In genomic region chr19:12786149-12786870, GRCh38 we compare ENCODE assay signal across 8 cellular contexts. TPM values are rescaled to one million over a fixed set of nuclear protein-coding genes. Genes with fewer than 3 reads are reported as not detected.
A peak's percentile ranks its signal among the peaks of the same experiment; 100 is the strongest.
DNase-seq lines count a peak whose midpoint lies in the region; ATAC-seq, FAIRE-seq and TF ChIP-seq lines count a peak whose summit lies in the region.

No MANE protein-coding gene starts in this region.

- no peak for TF ChIP-seq RAD21 in Ishikawa (IDR thresholded peaks at IDR 0.05; ENCODE audit: low read depth)

- H3K4me1 Mint-ChIP-seq in activated B cell treated with CpG ODN at 0.5 μM for 24 hours: peaks cover 51% of the 10 kb centered on the region
- H3K4me1 Mint-ChIP-seq in immature natural killer cell: peaks cover 35 to 37% of the 10 kb centered on the region in 2 donors
- H3K4me1 Mint-ChIP-seq in stimulated activated naive CD8-positive, alpha-beta T cell treated with anti-CD3 and anti-CD28 coated beads, Interleukin-15, Interleukin-2, amounts not matched to agents 100 ng/mL and 50 ng/mL, for 24 hours (ENCODE audit: low read depth): peaks cover 49% of the 10 kb centered on the region

- POLR2A ChIA-PET in activated B cell treated with CpG ODN at 0.5 μM for 24 hours (lab: Charles Lee): interaction anchor here (1.5 to 13.2 kb wide), 2 partner anchors 8 to 9 kb away, joined by 8 to 909 read pairs; partner anchors contain the start of gene HOOK2

- DNase-seq in activated B cell treated with CpG ODN at 0.5 μM for 24 hours (peak; percentile 56), immature natural killer cell (no peak), Ammon's horn (ENCODE audit: low spot score) (no peak), H54 (ENCODE audit: insufficient read length, low spot score) (no peak), DMS 273 treated with DMSO at 0.1 percent for 48 hours (lab: John Stamatoyannopoulos, UW) (no peak), NCI-H748 treated with DMSO at 0.1 percent for 48 hours (lab: John Stamatoyannopoulos, UW) (no peak)

- FAIRE-seq in H54 (lab: Jason Lieb, UNC): no peak

- TF ChIP-seq CTCF in activated B cell treated with CpG ODN at 0.5 μM for 24 hours (IDR thresholded peaks at IDR 0.05): no peak

- peak; percentile 81 for TF ChIP-seq EP300 in Ishikawa (IDR thresholded peaks at IDR 0.05; ENCODE audit: borderline replicate concordance)

- H3K9me3 Mint-ChIP-seq in activated B cell treated with CpG ODN at 0.5 μM for 24 hours (no peaks in the 10 kb centered on the region), immature natural killer cell (no peaks in the 10 kb centered on the region)
- H3K9me3 Mint-ChIP-seq in stimulated activated naive CD8-positive, alpha-beta T cell treated with anti-CD3 and anti-CD28 coated beads, Interleukin-15, Interleukin-2, amounts not matched to agents 100 ng/mL and 50 ng/mL, for 24 hours: no peaks in the 10 kb centered on the region

- H3K27me3 Mint-ChIP-seq in activated B cell treated with CpG ODN at 0.5 μM for 24 hours (no peaks in the 10 kb centered on the region), immature natural killer cell (ENCODE audit: low read depth in 3 of 3) (peaks cover 20 to 39% (median 21%) of the 10 kb centered on the region in 3 donors)
- no peaks in the 10 kb centered on the region for H3K27me3 Mint-ChIP-seq in stimulated activated naive CD8-positive, alpha-beta T cell treated with anti-CD3 and anti-CD28 coated beads, Interleukin-15, Interleukin-2, amounts not matched to agents 100 ng/mL and 50 ng/mL, for 24 hours

- H3K4me3 Mint-ChIP-seq in activated B cell treated with CpG ODN at 0.5 μM for 24 hours: peak overlapping the region; percentile 41
- no peak overlapping the region for H3K4me3 Mint-ChIP-seq in immature natural killer cell
- no peak overlapping the region for H3K4me3 Mint-ChIP-seq in stimulated activated naive CD8-positive, alpha-beta T cell treated with anti-CD3 and anti-CD28 coated beads, Interleukin-15, Interleukin-2, amounts not matched to agents 100 ng/mL and 50 ng/mL, for 24 hours

- ATAC-seq in activated B cell treated with CpG ODN at 0.5 μM for 24 hours (ENCODE audit: low read depth): no peak

- TF ChIP-seq POLR2A in H54 (IDR thresholded peaks at IDR 0.05; ENCODE audit: low read depth, low read length): no peak

- CTCF ChIA-PET in activated B cell treated with CpG ODN at 0.5 μM for 24 hours (lab: Charles Lee): interaction anchor here (0.7 to 4.3 kb wide), 3 partner anchors 9 to 61 kb away, joined by 3 to 43 read pairs (median 3); no protein-coding TSS in a partner anchor

- intact Hi-C loops in activated B cell treated with CpG ODN at 0.5 μM for 24 hours (cut with micrococcal nuclease): no loop called here

- no peak overlapping the region for H3K27ac Mint-ChIP-seq in activated B cell treated with CpG ODN at 0.5 μM for 24 hours
- H3K27ac Mint-ChIP-seq in immature natural killer cell: peak overlapping the region in 4 of 6 donors; percentile 17 to 72 (median 38)
- peak overlapping the region; percentile 73 for H3K27ac Mint-ChIP-seq in stimulated activated naive CD8-positive, alpha-beta T cell treated with anti-CD3 and anti-CD28 coated beads, Interleukin-15, Interleukin-2, amounts not matched to agents 100 ng/mL and 50 ng/mL, for 24 hours

- H3K36me3 Mint-ChIP-seq in activated B cell treated with CpG ODN at 0.5 μM for 24 hours (ENCODE audit: low read depth): peaks cover 9% of the 10 kb centered on the region
- no peaks in the 10 kb centered on the region for H3K36me3 Mint-ChIP-seq in immature natural killer cell
- no peaks in the 10 kb centered on the region for H3K36me3 Mint-ChIP-seq in stimulated activated naive CD8-positive, alpha-beta T cell treated with anti-CD3 and anti-CD28 coated beads, Interleukin-15, Interleukin-2, amounts not matched to agents 100 ng/mL and 50 ng/mL, for 24 hours (ENCODE audit: low read depth)

TF ChIP-seq in Ishikawa, 13 proteins besides CTCF, POLR2A, EP300 and RAD21:
- TF ChIP-seq NFIC (IDR thresholded peaks at IDR 0.05) (peak; percentile 73), TEAD4 (IDR thresholded peaks at IDR 0.05) (0 out of 2 replicates have a peak, but pooled peaks have one; percentile 36), MAX (IDR thresholded peaks at IDR 0.05) (peak; percentile 70), CEBPB (IDR thresholded peaks at IDR 0.05) (no peak), EGR1 (IDR thresholded peaks at IDR 0.05) (peak; percentile 60), TAF1 (IDR thresholded peaks at IDR 0.05; ENCODE audit: low read depth) (0 out of 2 replicates have a peak, but pooled peaks have one; percentile 33), REST (IDR thresholded peaks at IDR 0.05; ENCODE audit: low read depth) (no peak), CREB1 (IDR thresholded peaks at IDR 0.05; ENCODE audit: low read depth) (no peak), YY1 (IDR thresholded peaks at IDR 0.05; ENCODE audit: low read depth) (no peak), USF1 (IDR thresholded peaks at IDR 0.05) (0 out of 2 replicates have a peak, but pooled peaks have one; percentile 24), TCF12 (IDR thresholded peaks at IDR 0.05; ENCODE audit: low read depth) (peak; percentile 89), FOXM1 (IDR thresholded peaks at IDR 0.05; ENCODE audit: borderline replicate concordance, low read depth) (no peak), ZBTB7A (IDR thresholded peaks at IDR 0.05; ENCODE audit: low read depth) (peak; percentile 97)

RNA-seq across cellular contexts. Expression of gene JUNB, which starts 5.0 kb away (rescaled TPM):
- total RNA-seq in activated B cell treated with CpG ODN at 0.5 μM for 24 hours: 127 and 132 TPM in 2 replicates
- polyA plus RNA-seq in immature natural killer cell: 100 to 1,000 TPM; 620 to 796 (median 697) TPM

RNA-seq across cellular contexts. Expression of gene HOOK2, which starts 11.0 kb away (rescaled TPM):
- total RNA-seq in activated B cell treated with CpG ODN at 0.5 μM for 24 hours: 13.4 and 21.2 TPM in 2 replicates
- polyA plus RNA-seq in immature natural killer cell: 1 to 10 TPM in 2 of 3 donors, not detected in 1; 2.1 to 2.5 TPM

RNA-seq across cellular contexts. Expression of gene PRDX2, which starts 15.3 kb away (rescaled TPM):
- 53.1 and 55.6 TPM in 2 replicates for total RNA-seq in activated B cell treated with CpG ODN at 0.5 μM for 24 hours
- polyA plus RNA-seq in immature natural killer cell: 100 to 1,000 TPM; 157 to 165 (median 159) TPM

RNA-seq across cellular contexts. Expression of gene THSD8, which starts 15.6 kb away (rescaled TPM):
- 2.3 and 5.9 TPM in 2 replicates for total RNA-seq in activated B cell treated with CpG ODN at 0.5 μM for 24 hours
- polyA plus RNA-seq in immature natural killer cell: 10 to 100 TPM in 1 of 3 donors, 1 to 10 TPM in 2; 3.0 to 11.0 (median 4.5) TPM

RNA-seq across cellular contexts. Expression of gene RNASEH2A, which starts 20.1 kb away (rescaled TPM):
- total RNA-seq in activated B cell treated with CpG ODN at 0.5 μM for 24 hours: 13.4 and 22.1 TPM in 2 replicates
- 10 to 100 TPM; 27.7 to 45.4 (median 37.5) TPM for polyA plus RNA-seq in immature natural killer cell
